8 cellular contexts compared by ENCODE assay signal in genomic region chr3:127800508-127800907, GRCh38. TPM values are rescaled to one million over a fixed set of nuclear protein-coding genes. Genes with fewer than 3 reads are reported as not detected.
DNase-seq lines count a peak whose midpoint lies in the region; ATAC-seq, FAIRE-seq and TF ChIP-seq lines count a peak whose summit lies in the region.

No MANE protein-coding gene starts in this region.

- H3K27ac Mint-ChIP-seq in activated naive CD4-positive, alpha-beta T cell treated with anti-CD3 and anti-CD28 coated beads, Interleukin-2, amount 50 U/mL, for 72 hours, result peak overlapping the region; percentile 5 to 93

- no peak for TF ChIP-seq CTCF in GM12878 (IDR thresholded peaks at IDR 0.05 in 2 of 3, conservative IDR thresholded peaks at IDR 0.05 in 1 of 3; ENCODE audit: control insufficient read depth in 2 of 3, extremely low read depth in 1 of 3, insufficient read depth in 1 of 3, low read depth in 3 of 3, low read length in 3 of 3)

- CTCF ChIA-PET in GM12878 (lab: Yijun Ruan, JAX), result no interaction called here

- FAIRE-seq in GM12878 (lab: Jason Lieb, UNC), result peak; percentile 59

- peak; percentile 90 to 92 for ATAC-seq in activated naive CD4-positive, alpha-beta T cell treated with anti-CD3 and anti-CD28 coated beads, Interleukin-2, amount 50 U/mL, for 72 hours
- ATAC-seq in GM12878 (peak; percentile 57), HG02970 (IDR thresholded peaks at IDR 0.05; ENCODE audit: low FRiP score, unreplicated experiment) (no peak)

- RAD21 ChIA-PET in GM12878 (lab: Charles Lee; ENCODE audit: unreplicated experiment), result no interaction called here

- H3K4me2 ChIP-seq in Karpas-422 (ENCODE audit: low read depth, low read length, poor library complexity, severe bottlenecking) (peak overlapping the region; percentile 1), GM12878 (ENCODE audit: control insufficient read depth, insufficient read depth) (no peak overlapping the region)

- H3K4me1 ChIP-seq in Karpas-422 (ENCODE audit: low read length) (peaks cover 70% of the 10 kb centered on the region), GM12878 (ENCODE audit: control insufficient read depth, insufficient read depth, low read length) (peaks cover 4% of the 10 kb centered on the region), thymus (ENCODE audit: control insufficient read depth, insufficient read depth, low read length) (peaks cover 6% of the 10 kb centered on the region)

- no peaks in the 10 kb centered on the region for H3K36me3 Mint-ChIP-seq in activated naive CD4-positive, alpha-beta T cell treated with anti-CD3 and anti-CD28 coated beads, Interleukin-2, amount 50 U/mL, for 72 hours

- TF ChIP-seq EP300 in GM12878 (IDR thresholded peaks at IDR 0.05; ENCODE audit: borderline replicate concordance in 1 of 2, control insufficient read depth in 1 of 2, low read depth in 2 of 2, low read length in 2 of 2), result no peak

- H3K79me2 ChIP-seq in Karpas-422 (ENCODE audit: low read length) (peaks cover 8% of the 10 kb centered on the region; the same call in 1 of the 2 replicates), GM12878 (ENCODE audit: control insufficient read depth, insufficient read depth, low read length) (peaks cover 3% of the 10 kb centered on the region; the same call in 1 of the 2 replicates)

- H3K9me3 ChIP-seq in Karpas-422 (ENCODE audit: low read length) (no peaks in the 10 kb centered on the region), GM12878 (replicated peaks; ENCODE audit: control insufficient read depth, insufficient read depth, low read length) (no peaks in the 10 kb centered on the region), thymus (ENCODE audit: control insufficient read depth) (no peaks in the 10 kb centered on the region)

- no TSS peak for BruUV-seq in GM12878 (replicated peaks; lab: Mats Ljungman, UMichigan)

- WGBS in GM12878 (ENCODE audit: insufficient coverage, insufficient replicate concordance, low lambda C conversion rate, missing lambda C conversion rate), result 6% methylated on average over 2 of the region's 2 CpGs
- WGBS in thymus, result 18% methylated on average over 2 of the region's 2 CpGs

- TF ChIP-seq POLR2A in GM12878 (IDR thresholded peaks at IDR 0.05; ENCODE audit: low read depth, low read length), result no peak

- DNase-seq in activated naive CD4-positive, alpha-beta T cell treated with anti-CD3 and anti-CD28 coated beads, Interleukin-2, amount 50 U/mL, for 72 hours (ENCODE audit: low spot score in 2 of 2), result no peak
- DNase-seq in activated naive CD4-positive, alpha-beta T cell treated with Interleukin-2 at 50 U/mL for 16 hours, result no peak
- DNase-seq in Karpas-422 (peak; percentile 55), GM12878 (ENCODE audit: low read depth, low spot score) (no peak), NCI-H2107 treated with DMSO at 0.1 percent for 48 hours (lab: John Stamatoyannopoulos, UW; ENCODE audit: unreplicated experiment) (no peak), NCI-H69 (lab: John Stamatoyannopoulos, UW) (no peak)

- TF ChIP-seq RAD21 in GM12878 (IDR thresholded peaks at IDR 0.05; ENCODE audit: insufficient read depth, low read depth, low read length), result no peak

- peaks cover 3% of the 10 kb centered on the region; the same call in 1 of the 2 replicates for H3K36me3 ChIP-seq in Karpas-422 (ENCODE audit: insufficient read depth, low read length)
- H3K36me3 ChIP-seq in GM12878 (ENCODE audit: control insufficient read depth in 2 of 2, insufficient read depth in 2 of 2, low read length in 1 of 2), result peaks cover 6 to 8% of the 10 kb centered on the region in 2 experiments; a peak in 3 of 4 replicates
- no peaks in the 10 kb centered on the region for H3K36me3 ChIP-seq in thymus (ENCODE audit: control insufficient read depth, insufficient read depth)

- in situ Hi-C loops in GM12878 (cut with MboI), result no loop called here

- H3K4me3 ChIP-seq in Karpas-422 (ENCODE audit: low read length), result no peak overlapping the region
- H3K4me3 ChIP-seq in GM12878, result no peak overlapping the region
- H3K4me3 ChIP-seq in thymus (ENCODE audit: low read length), result no peak overlapping the region

- H3K9ac ChIP-seq in Karpas-422 (ENCODE audit: low read length) (no peak overlapping the region; the same call in 1 of the 2 replicates), GM12878 (ENCODE audit: control insufficient read depth, insufficient read depth, low read length) (no peak overlapping the region)

- H3K27ac ChIP-seq in Karpas-422 (ENCODE audit: low read length) (peak overlapping the region; percentile 98), GM12878 (ENCODE audit: control insufficient read depth, insufficient read depth) (peak overlapping the region; percentile 41; the same call in 1 of the 2 replicates), thymus (ENCODE audit: low read depth) (peak overlapping the region; percentile 42)

- H3K27me3 ChIP-seq in Karpas-422 (ENCODE audit: low read length) (no peaks in the 10 kb centered on the region), GM12878 (replicated peaks in 1 of 2; ENCODE audit: control insufficient read depth in 2 of 2, insufficient read depth in 2 of 2, low read length in 1 of 2) (no peaks in the 10 kb centered on the region), thymus (ENCODE audit: control insufficient read depth, insufficient read depth) (no peaks in the 10 kb centered on the region)

- POLR2A ChIA-PET in GM12878 (lab: Charles Lee), result no interaction called here

- no peaks in the 10 kb centered on the region for H3K9me3 Mint-ChIP-seq in activated naive CD4-positive, alpha-beta T cell treated with anti-CD3 and anti-CD28 coated beads, Interleukin-2, amount 50 U/mL, for 72 hours

- no peaks in the 10 kb centered on the region for H3K9me2 ChIP-seq in Karpas-422 (replicated peaks; ENCODE audit: insufficient read depth, low read length)

- intact Hi-C loops in GM12878 (cut with micrococcal nuclease; ENCODE audit: unreplicated experiment), result no loop called here

- H4K20me1 ChIP-seq in Karpas-422 (ENCODE audit: insufficient read depth, low read depth, low read length) (no peaks in the 10 kb centered on the region), GM12878 (ENCODE audit: control insufficient read depth, insufficient read depth) (no peaks in the 10 kb centered on the region)

- no peak overlapping the region for H2AFZ ChIP-seq in Karpas-422 (ENCODE audit: low read length)
- peak overlapping the region; percentile 51 for H2AFZ ChIP-seq in GM12878 (ENCODE audit: control insufficient read depth, low read depth, low read length)

- SMC1A ChIA-PET in GM12878 (lab: Charles Lee; ENCODE audit: uncharacterized antibody, unreplicated experiment), result interaction anchor here (0.7 to 2.2 kb wide), 3 partner anchors 10 to 20 kb away, joined by 3 to 8 read pairs (median 3); no protein-coding TSS in a partner anchor

TF ChIP-seq in GM12878, 131 proteins besides CTCF, POLR2A, EP300 and RAD21:
- TF ChIP-seq, protein P1, sequence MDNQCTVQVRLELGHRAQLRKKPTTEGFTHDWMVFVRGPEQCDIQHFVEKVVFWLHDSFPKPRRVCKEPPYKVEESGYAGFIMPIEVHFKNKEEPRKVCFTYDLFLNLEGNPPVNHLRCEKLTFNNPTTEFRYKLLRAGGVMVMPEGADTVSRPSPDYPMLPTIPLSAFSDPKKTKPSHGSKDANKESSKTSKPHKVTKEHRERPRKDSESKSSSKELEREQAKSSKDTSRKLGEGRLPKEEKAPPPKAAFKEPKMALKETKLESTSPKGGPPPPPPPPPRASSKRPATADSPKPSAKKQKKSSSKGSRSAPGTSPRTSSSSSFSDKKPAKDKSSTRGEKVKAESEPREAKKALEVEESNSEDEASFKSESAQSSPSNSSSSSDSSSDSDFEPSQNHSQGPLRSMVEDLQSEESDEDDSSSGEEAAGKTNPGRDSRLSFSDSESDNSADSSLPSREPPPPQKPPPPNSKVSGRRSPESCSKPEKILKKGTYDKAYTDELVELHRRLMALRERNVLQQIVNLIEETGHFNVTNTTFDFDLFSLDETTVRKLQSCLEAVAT (IDR thresholded peaks at IDR 0.05), result no peak
- TF ChIP-seq, protein P2, sequence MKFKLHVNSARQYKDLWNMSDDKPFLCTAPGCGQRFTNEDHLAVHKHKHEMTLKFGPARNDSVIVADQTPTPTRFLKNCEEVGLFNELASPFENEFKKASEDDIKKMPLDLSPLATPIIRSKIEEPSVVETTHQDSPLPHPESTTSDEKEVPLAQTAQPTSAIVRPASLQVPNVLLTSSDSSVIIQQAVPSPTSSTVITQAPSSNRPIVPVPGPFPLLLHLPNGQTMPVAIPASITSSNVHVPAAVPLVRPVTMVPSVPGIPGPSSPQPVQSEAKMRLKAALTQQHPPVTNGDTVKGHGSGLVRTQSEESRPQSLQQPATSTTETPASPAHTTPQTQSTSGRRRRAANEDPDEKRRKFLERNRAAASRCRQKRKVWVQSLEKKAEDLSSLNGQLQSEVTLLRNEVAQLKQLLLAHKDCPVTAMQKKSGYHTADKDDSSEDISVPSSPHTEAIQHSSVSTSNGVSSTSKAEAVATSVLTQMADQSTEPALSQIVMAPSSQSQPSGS (IDR thresholded peaks at IDR 0.05; ENCODE audit: low read length), result no peak
- peak; percentile 67 for TF ChIP-seq RUNX3 (IDR thresholded peaks at IDR 0.05; ENCODE audit: low read length)
TF ChIP-seq in GM12878: peak in this region for 1.

RNA-seq across cellular contexts. Expression of gene MGLL, which starts 21.8 kb away (rescaled TPM):
- under 1 TPM; 0.14 to 0.29 TPM for total RNA-seq in activated naive CD4-positive, alpha-beta T cell treated with anti-CD3 and anti-CD28 coated beads, Interleukin-2, amount 50 U/mL, for 72 hours
- 58.0 and 63.3 TPM in 2 replicates for total RNA-seq in Karpas-422 (2014; rRNA removed; shearing (Covaris generic); ENCODE audit: low replicate concordance)
- total RNA-seq in GM12878 (2013; cell fraction: nucleolus; rRNA removed), result 159 and 160 TPM in 2 replicates
- 70.6 and 76.8 TPM in 2 replicates for total RNA-seq in GM12878 (2014; rRNA removed)
- 40.5 and 44.9 TPM in 2 replicates for total RNA-seq in GM12878 (2014; rRNA removed; fragmentation: Illumina TruSeq; extraction: Trizol)
- 103 and 112 TPM in 2 replicates for total RNA-seq in GM12878 (2021)
- 27.7 TPM for polyA plus RNA-seq in GM12878 (2011; ENCODE audit: low read depth)
- 35.1 and 70.0 TPM in 2 replicates for polyA plus RNA-seq in GM12878 (2011; rRNA removed)
- polyA plus RNA-seq in GM12878 (2011; cell fraction: cytosol; rRNA removed), result 57.3 and 68.0 TPM in 2 replicates
- polyA plus RNA-seq in GM12878 (2011; cell fraction: nucleus; rRNA removed), result 69.0 and 72.8 TPM in 2 replicates
- 39.3 and 54.1 TPM in 2 replicates for polyA plus RNA-seq in GM12878 (2012)
- polyA plus RNA-seq in GM12878 (2014; fragmentation: Illumina TruSeq; extraction: Trizol), result 41.3 and 72.2 TPM in 2 replicates
- polyA plus RNA-seq in GM12878 (2014; fragmentation: Nextera tagmentation; extraction: Ambion mirVana), result 10 to 100 TPM; 49.1 to 73.6 TPM
- polyA plus RNA-seq in GM12878 (2014; rRNA removed), result 65.1 and 74.2 TPM in 2 replicates
- polyA plus RNA-seq in GM12878 (2016; fragmentation: Nextera tagmentation; extraction: Ambion mirVana), result 100 to 1,000 TPM; 170 to 177 TPM
- 66.8 and 76.8 TPM in 2 replicates for polyA minus RNA-seq in GM12878 (2011; rRNA and poly(A)+ RNA removed)
- polyA minus RNA-seq in GM12878 (2011; cell fraction: cytosol; rRNA and poly(A)+ RNA removed), result 23.4 and 24.0 TPM in 2 replicates
- 47.8 and 90.9 TPM in 2 replicates for polyA minus RNA-seq in GM12878 (2011; cell fraction: nucleus; rRNA and poly(A)+ RNA removed)
- polyA plus RNA-seq in thymus, result 15.2 TPM

Comparison
In these comparisons a context has a peak if more than half of its experiments do, and no peak if none do; other contexts are left out.
1. H3K27ac ChIP-seq: peak in every context shown above with its lines; median percentile 98 in Karpas-422; 42 in thymus; 41 in GM12878.
2. RNA of gene MGLL, which starts 21.8 kb away (total RNA-seq): 40.5 to 160 TPM in GM12878 and 58.0 to 63.3 TPM in Karpas-422; 0.14 to 0.29 TPM in activated naive CD4-positive, alpha-beta T cell treated with anti-CD3 and anti-CD28 coated beads, Interleukin-2, amount 50 U/mL, for 72 hours; every median in the first group is over 10 times any median in the second.